In genomic region chr3:159911664-159912037, GRCh38 we compare ENCODE assay signal across 13 cellular contexts.
A peak's percentile ranks its signal among the peaks of the same experiment; 100 is the strongest.
DNase-seq lines count a peak whose midpoint lies in the region; ATAC-seq and TF ChIP-seq lines count a peak whose summit lies in the region.
"Had no signal": no experiment of that assay in that cellular context is flagged by ENCODE, and none has a peak within 500 bp of the region (broad histone marks: within the 10 kb centered on the region; RNA-seq: fewer than 3 reads in every experiment).

No MANE protein-coding gene starts in this region.

- H3K27me3 Mint-ChIP-seq in Calu3 (ENCODE audit: unreplicated experiment) = no peaks in the 10 kb centered on the region

- ATAC-seq in HG03066 (IDR thresholded peaks at IDR 0.05; ENCODE audit: low read depth, unreplicated experiment) = peak; percentile 19

- peak overlapping the region; percentile 51 for H3K4me3 ChIP-seq in coronary artery
- peak overlapping the region; percentile 3 to 30 (median 24) for H3K4me3 ChIP-seq in sigmoid colon
- H3K4me3 ChIP-seq in esophagus squamous epithelium = peak overlapping the region in 1 of 4 donors; percentile 56
- H3K4me3 ChIP-seq: vagina had no signal

- peaks cover 24% of the 10 kb centered on the region for H3K4me1 Mint-ChIP-seq in Calu3 (ENCODE audit: low read depth, unreplicated experiment)

- no peaks in the 10 kb centered on the region for H3K36me3 Mint-ChIP-seq in Calu3 (ENCODE audit: insufficient read depth, unreplicated experiment)

- DNase-seq in Calu3 (no peak), coronary artery (ENCODE audit: low spot score) (no peak), sigmoid colon (no peak), NCI-H774 (lab: John Stamatoyannopoulos, UW) (no peak), medulla oblongata (ENCODE audit: extremely low spot score) (no peak), esophagus squamous epithelium (lab: John Stamatoyannopoulos, UW) (no peak)
- no peak for DNase-seq in stimulated activated CD8-positive, alpha-beta memory T cell treated with anti-CD3 and anti-CD28 coated beads, Interleukin-4, amount 100 ng/mL, for 48 hours
- DNase-seq: activated CD4-positive, alpha-beta T cell treated with anti-CD3 and anti-CD28 coated beads, Interleukin-2, amount 50 U/mL, for 1 hour; DMS53; NCI-H2029 treated with DMSO at 0.1 percent for 48 hours; stimulated activated CD4-positive, alpha-beta T cell treated with anti-CD3 and anti-CD28 coated beads, Interleukin-4, amount 100 ng/mL, for 1 hour had no signal

- peak overlapping the region; percentile 56 for H3K4me3 Mint-ChIP-seq in Calu3 (ENCODE audit: low read depth, unreplicated experiment)

- H3K27me3 ChIP-seq in sigmoid colon (no peaks in the 10 kb centered on the region), esophagus squamous epithelium (no peaks in the 10 kb centered on the region)
- H3K27me3 ChIP-seq: vagina had no signal

- no peaks in the 10 kb centered on the region for H3K9me3 Mint-ChIP-seq in Calu3 (ENCODE audit: low read depth, unreplicated experiment)

- WGBS in sigmoid colon, 2 donors = 62 to 85% methylated on average over 2 of the region's 2 CpGs
- 79 to 87% methylated on average over 2 of the region's 2 CpGs for WGBS in esophagus squamous epithelium, 2 donors

- H3K36me3 ChIP-seq in sigmoid colon (no peaks in the 10 kb centered on the region), esophagus squamous epithelium (no peaks in the 10 kb centered on the region)
- H3K36me3 ChIP-seq: vagina had no signal

- TF ChIP-seq EP300 in sigmoid colon (IDR thresholded peaks at IDR 0.05) = no peak

- intact Hi-C loops in Calu3 (cut with micrococcal nuclease; ENCODE audit: unreplicated experiment) (no loop called here), sigmoid colon (cut with DNase I) (no loop called here), esophagus squamous epithelium (cut with DNase I) (no loop called here)

- no peak for TF ChIP-seq POLR2A in sigmoid colon (IDR thresholded peaks at IDR 0.05)
- TF ChIP-seq POLR2A in esophagus squamous epithelium (IDR thresholded peaks at IDR 0.05) = no peak

- TF ChIP-seq CTCF in Calu3 (IDR thresholded peaks at IDR 0.05; ENCODE audit: unreplicated experiment) (no peak), coronary artery (IDR thresholded peaks at IDR 0.05) (no peak), sigmoid colon (IDR thresholded peaks at IDR 0.05) (no peak), esophagus squamous epithelium (IDR thresholded peaks at IDR 0.05) (no peak)

- peak overlapping the region; percentile 29 to 43 for H3K27ac ChIP-seq in coronary artery
- H3K27ac ChIP-seq in sigmoid colon = peak overlapping the region in 1 of 4 donors; percentile 13
- H3K27ac ChIP-seq in esophagus squamous epithelium = no peak overlapping the region

- CTCF ChIA-PET in Calu3 (lab: Charles Lee) = interaction anchor here (0.6 to 1.0 kb wide), 2 partner anchors 77 to 132 kb away, joined by 3 read pairs; partner anchors contain the start of gene IL12A

- peak overlapping the region; percentile 2 for H3K27ac Mint-ChIP-seq in Calu3 (ENCODE audit: unreplicated experiment)

- H3K9me3 ChIP-seq in sigmoid colon (no peaks in the 10 kb centered on the region), esophagus squamous epithelium (no peaks in the 10 kb centered on the region)
- H3K9me3 ChIP-seq: vagina had no signal

- no TSS peak for BruUV-seq in Calu3 (replicated peaks; lab: Mats Ljungman, UMichigan)

- H3K4me1 ChIP-seq in sigmoid colon (peaks cover 0 to 9% (median 0%) of the 10 kb centered on the region in 4 donors), esophagus squamous epithelium (peaks cover 0 to 7% (median 6%) of the 10 kb centered on the region in 3 donors)
- H3K4me1 ChIP-seq: vagina had no signal

Comparison
In these comparisons a context has a peak if more than half of its experiments do, and no peak if none do; other contexts are left out.
1. H3K27ac ChIP-seq: peak in coronary artery (2 of 2); none in esophagus squamous epithelium (0 of 4).